1 cellular context compared by ENCODE assay signal in the genomic region with DNA sequence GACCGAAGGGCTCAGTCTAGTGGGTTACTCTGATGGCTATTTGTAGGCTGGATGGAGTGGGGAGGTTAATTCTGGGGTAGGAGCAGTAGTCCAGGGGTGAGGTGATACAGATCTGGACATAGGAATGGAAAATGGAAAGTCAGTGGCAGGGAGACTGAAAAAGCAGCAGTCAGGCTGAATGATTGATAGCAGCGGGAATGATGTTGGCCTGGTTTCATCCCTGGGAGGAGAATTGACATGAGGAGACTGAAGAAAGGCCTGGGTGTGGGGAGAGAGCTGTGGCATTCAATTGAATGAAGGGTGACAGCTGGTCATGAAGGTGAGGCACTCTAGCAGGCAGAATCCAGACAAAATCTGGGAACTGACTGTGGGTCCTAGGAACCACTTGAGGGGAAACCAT.
A peak's percentile ranks its signal among the peaks of the same experiment; 100 is the strongest.
TF ChIP-seq lines count a peak whose summit lies in the region.

No MANE protein-coding gene starts in this region.

TF ChIP-seq in K562, 482 proteins besides CTCF, POLR2A, EP300 and RAD21:
- TF ChIP-seq PKNOX1 (IDR thresholded peaks at IDR 0.05) = peak; percentile 54
- TF ChIP-seq MLLT1 (IDR thresholded peaks at IDR 0.05) = no peak
- no peak for TF ChIP-seq SMAD4 (CRISPR knock-in tag; conservative IDR thresholded peaks at IDR 0.05)
- no peak for TF ChIP-seq BCOR (IDR thresholded peaks at IDR 0.05)
TF ChIP-seq in K562: peak in this region for 1.
